7 cellular contexts compared by ENCODE assay signal in genomic region chr1:85199667-85200366, GRCh38. TPM values are rescaled to one million over a fixed set of nuclear protein-coding genes. Genes with fewer than 3 reads are reported as not detected.
A peak's percentile ranks its signal among the peaks of the same experiment; 100 is the strongest.
DNase-seq lines count a peak whose midpoint lies in the region; ATAC-seq, FAIRE-seq and TF ChIP-seq lines count a peak whose summit lies in the region.

No MANE protein-coding gene starts in this region.

- H3K9me3 Mint-ChIP-seq in GM23338, result no peaks in the 10 kb centered on the region

- peaks cover 5% of the 10 kb centered on the region for H3K36me3 Mint-ChIP-seq in GM23338 (ENCODE audit: low read depth)

- peaks cover 10% of the 10 kb centered on the region for H3K27me3 Mint-ChIP-seq in GM23338 (ENCODE audit: insufficient read depth, low read depth, poor library complexity)

- no peak overlapping the region for H3K27ac ChIP-seq in GM23338 (ENCODE audit: low read depth)
- H3K27ac ChIP-seq in SU-DHL-6 (ENCODE audit: low read depth, low read length), result no peak overlapping the region
- H3K27ac ChIP-seq in small intestine (ENCODE audit: low read depth in 1 of 2, low read length in 1 of 2), result peak overlapping the region; percentile 97

- peaks cover 40% of the 10 kb centered on the region for H3K4me1 Mint-ChIP-seq in GM23338

- peak; percentile 28 for DNase-seq in GM23338 (ENCODE audit: low spot score)
- DNase-seq in glomerular visceral epithelial cell (ENCODE audit: extremely low spot score), result peak; percentile 5
- peak; percentile 51 for DNase-seq in small intestine
- DNase-seq in posterior cingulate gyrus, result no peak

- intact Hi-C loops in posterior cingulate gyrus (cut with DNase I), result no loop called here

- no peak for FAIRE-seq in small intestine (lab: Jason Lieb, UNC)

- no peak overlapping the region for H3K27ac Mint-ChIP-seq in GM23338

- peak overlapping the region; percentile 83 for H3K4me3 Mint-ChIP-seq in GM23338

- H3K9me2 ChIP-seq in GM23338 (ENCODE audit: insufficient read depth) (no peaks in the 10 kb centered on the region), SU-DHL-6 (replicated peaks; ENCODE audit: insufficient read depth, low read length) (no peaks in the 10 kb centered on the region)

- peak overlapping the region; percentile 63 for H3K9ac ChIP-seq in SU-DHL-6 (ENCODE audit: low read length)

- 3 to 16% (median 9%) methylated on average over 21 of the region's 21 CpGs for WGBS in small intestine, 3 donors

- H3K4me3 ChIP-seq in GM23338, result peak overlapping the region; percentile 87
- H3K4me3 ChIP-seq in SU-DHL-6 (ENCODE audit: insufficient read depth, low read length, poor library complexity, severe bottlenecking), result peak overlapping the region; percentile 66
- peak overlapping the region; percentile 79 to 87 for H3K4me3 ChIP-seq in small intestine (ENCODE audit: low read depth in 1 of 2, low read length in 2 of 2)

- TF ChIP-seq CTCF in GM23338 (conservative IDR thresholded peaks at IDR 0.05; ENCODE audit: low read depth in 2 of 2), result no peak
- no peak for TF ChIP-seq CTCF in SU-DHL-6 (IDR thresholded peaks at IDR 0.05; ENCODE audit: insufficient read depth, low read length, poor library complexity, severe bottlenecking)

- H3K9me3 ChIP-seq in SU-DHL-6 (ENCODE audit: insufficient read depth, low read length), result no peaks in the 10 kb centered on the region
- no peaks in the 10 kb centered on the region for H3K9me3 ChIP-seq in small intestine (ENCODE audit: control insufficient read depth, low read depth)

- no peak overlapping the region for H2AFZ ChIP-seq in GM23338
- peak overlapping the region; percentile 97 for H2AFZ ChIP-seq in SU-DHL-6 (ENCODE audit: low read depth, low read length, severe bottlenecking)

- peaks cover 9% of the 10 kb centered on the region; the same call in 1 of the 2 replicates for H3K27me3 ChIP-seq in GM23338 (ENCODE audit: insufficient read depth)
- no peaks in the 10 kb centered on the region for H3K27me3 ChIP-seq in SU-DHL-6 (ENCODE audit: low read length)
- H3K27me3 ChIP-seq in small intestine (ENCODE audit: control insufficient read depth in 2 of 2, insufficient read depth in 2 of 2, low read length in 2 of 2), result no peaks in the 10 kb centered on the region

- no peaks in the 10 kb centered on the region for H3K36me3 ChIP-seq in GM23338 (ENCODE audit: insufficient read depth)
- H3K36me3 ChIP-seq in SU-DHL-6 (ENCODE audit: low read length), result no peaks in the 10 kb centered on the region
- no peaks in the 10 kb centered on the region for H3K36me3 ChIP-seq in small intestine (ENCODE audit: control insufficient read depth in 2 of 2, insufficient read depth in 2 of 2, low read length in 2 of 2)

- H3K79me2 ChIP-seq in GM23338 (replicated peaks; ENCODE audit: insufficient read depth) (peaks cover 47% of the 10 kb centered on the region), SU-DHL-6 (ENCODE audit: insufficient read depth, low read length) (no peaks in the 10 kb centered on the region)

- H3F3A ChIP-seq in GM23338 (replicated peaks; ENCODE audit: low read depth) (peaks cover 2% of the 10 kb centered on the region; the same call in 1 of the 2 replicates), SU-DHL-6 (ENCODE audit: insufficient read depth) (peaks cover 13% of the 10 kb centered on the region)

- H3K4me2 ChIP-seq in GM23338, result peak overlapping the region; percentile 93
- peak overlapping the region; percentile 73 for H3K4me2 ChIP-seq in SU-DHL-6 (ENCODE audit: low read depth, low read length, poor library complexity, severe bottlenecking)

- no peak for ATAC-seq in GM23338
- ATAC-seq in GM21576 (IDR thresholded peaks at IDR 0.05; ENCODE audit: unreplicated experiment), result no peak
- no peak for ATAC-seq in GM21717 (IDR thresholded peaks at IDR 0.05; ENCODE audit: unreplicated experiment)

- peaks cover 44% of the 10 kb centered on the region for H3K4me1 ChIP-seq in GM23338 (ENCODE audit: insufficient read depth)
- peaks cover 0 to 2% of the 10 kb centered on the region in 2 donors for H3K4me1 ChIP-seq in small intestine (ENCODE audit: control insufficient read depth in 2 of 2, insufficient read depth in 1 of 2, low read depth in 1 of 2, low read length in 1 of 2)

- H4K20me1 ChIP-seq in GM23338 (replicated peaks; ENCODE audit: insufficient read depth) (peaks cover 8% of the 10 kb centered on the region; the same call in 1 of the 2 replicates), SU-DHL-6 (ENCODE audit: low read depth, low read length) (no peaks in the 10 kb centered on the region)

TF ChIP-seq in GM23338, 12 proteins besides CTCF, POLR2A, EP300 and RAD21 (continues in another document):
- TF ChIP-seq JUNB (IDR thresholded peaks at IDR 0.05; ENCODE audit: unreplicated experiment) (no peak), STAT1 (IDR thresholded peaks at IDR 0.05; ENCODE audit: unreplicated experiment) (no peak), ZNF331 (CRISPR knock-in tag; IDR thresholded peaks at IDR 0.05; ENCODE audit: low read depth) (no peak), CREB1 (CRISPR knock-in tag; IDR thresholded peaks at IDR 0.05; ENCODE audit: low read depth) (no peak), ZNF462 (CRISPR knock-in tag; IDR thresholded peaks at IDR 0.05) (no peak), NANOG (IDR thresholded peaks at IDR 0.05; ENCODE audit: borderline replicate concordance) (no peak), EZH2 (IDR thresholded peaks at IDR 0.05; ENCODE audit: low read depth, unreplicated experiment) (no peak), EZH2phosphoT487 (IDR thresholded peaks at IDR 0.05; ENCODE audit: unreplicated experiment) (no peak), ZNF114 (CRISPR knock-in tag; IDR thresholded peaks at IDR 0.05) (no peak)

RNA-seq across cellular contexts. Expression of gene SYDE2, which starts 1.0 kb away (rescaled TPM):
- total RNA-seq in GM23338 (2014; rRNA removed; shearing (Covaris generic)), result 20.1 and 20.6 TPM in 2 replicates
- polyA plus RNA-seq in GM23338 (2016; fragmentation: Nextera tagmentation; extraction: Ambion mirVana), result 5.8 and 5.9 TPM in 2 replicates
- 1 to 10 TPM; 1.4 to 2.2 (median 1.5) TPM for polyA plus RNA-seq in small intestine

RNA-seq across cellular contexts. Expression of gene C1orf52, which starts 59.6 kb away (rescaled TPM):
- 35.6 and 39.7 TPM in 2 replicates for total RNA-seq in GM23338 (2014; rRNA removed; shearing (Covaris generic))
- polyA plus RNA-seq in GM23338 (2016; fragmentation: Nextera tagmentation; extraction: Ambion mirVana) (102 and 107 TPM in 2 replicates), small intestine (10 to 100 TPM; 15.9 to 19.5 (median 17.6) TPM)

Comparison
In these comparisons a context has a peak if more than half of its experiments do, and no peak if none do; other contexts are left out.
1. DNase-seq: peak in GM23338 (single experiment), glomerular visceral epithelial cell (single experiment) and small intestine (single experiment); none in posterior cingulate gyrus (0 of 10).
2. H3K27ac ChIP-seq: peak in small intestine (2 of 2); none in GM23338 (single experiment) and SU-DHL-6 (single experiment).
3. Peak in every context shown above with its lines, with median percentiles within 50 percentile points of each other: H3K4me3 ChIP-seq.